22 cellular contexts compared by ENCODE assay signal in the genomic region with DNA sequence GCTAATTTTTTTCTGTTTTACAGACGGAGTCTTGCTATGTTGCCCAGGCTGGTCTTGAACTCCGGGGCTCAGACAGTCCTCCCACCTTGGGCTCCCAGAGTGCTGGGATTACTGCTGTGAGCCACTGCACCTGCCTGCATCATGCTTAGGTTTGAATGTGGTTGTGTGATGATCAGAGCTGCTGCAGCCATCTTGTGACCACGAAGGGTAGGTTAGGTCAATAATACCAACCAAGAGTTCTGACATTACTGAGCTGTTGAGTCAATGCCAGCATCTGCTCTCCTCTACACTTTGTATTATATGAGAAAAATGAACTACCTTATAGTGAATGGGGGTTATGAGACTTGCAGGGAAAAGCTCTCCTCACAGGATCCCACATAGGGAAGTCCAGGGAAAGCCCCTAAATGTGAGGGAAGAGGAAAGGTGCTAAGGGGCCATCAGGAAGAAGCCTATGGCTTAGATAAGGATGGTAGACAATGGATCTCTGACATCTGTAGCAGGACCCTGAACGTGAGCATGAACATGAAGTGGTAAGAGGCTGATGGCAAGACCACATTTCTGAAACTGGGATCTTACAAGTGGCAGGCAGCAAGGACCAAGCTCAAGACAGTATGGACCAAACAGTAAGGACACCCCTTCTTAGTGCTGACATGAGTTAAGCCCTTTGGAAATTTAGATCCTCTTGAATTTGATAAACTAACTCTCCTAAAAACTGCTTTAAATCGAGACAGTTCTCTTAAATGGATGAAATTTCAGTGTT.
DNase-seq lines count a peak whose midpoint lies in the region; ATAC-seq and TF ChIP-seq lines count a peak whose summit lies in the region.
"Had no signal": no experiment of that assay in that cellular context is flagged by ENCODE, and none has a peak within 500 bp of the region (broad histone marks: within the 10 kb centered on the region; RNA-seq: fewer than 3 reads in every experiment).

No MANE protein-coding gene starts in this region.

- POLR2A ChIA-PET in WTC11 (lab: Charles Lee) = interaction anchor here (1.0 kb wide), 1 partner anchor 34 kb away, joined by 3 read pairs; no protein-coding TSS in a partner anchor

- ATAC-seq in activated T-cell treated with anti-CD3 and anti-CD28 coated beads, Interleukin-2, amount 50 U/mL, for 72 hours (replicated peaks in 1 of 2) = peak; percentile 71 to 79
- no peak for ATAC-seq in WTC11
- ATAC-seq in left colon = peak; percentile 12
- ATAC-seq in GM21515 (IDR thresholded peaks at IDR 0.05; ENCODE audit: unreplicated experiment) = no peak
- ATAC-seq: effector memory CD8-positive, alpha-beta T cell had no signal

- peak; percentile 32 to 48 for DNase-seq in activated T-cell treated with anti-CD3 and anti-CD28 coated beads, Interleukin-2, amount 50 U/mL, for 72 hours
- no peak for DNase-seq in activated T-cell treated with anti-CD3 and anti-CD28 coated beads for 4 hours
- no peak for DNase-seq in WTC11 (ENCODE audit: low spot score)
- no peak for DNase-seq in left colon
- no peak for DNase-seq in SKM-1 (lab: John Stamatoyannopoulos, UW; ENCODE audit: unreplicated experiment)
- no peak for DNase-seq in CD1c-positive myeloid dendritic cell (ENCODE audit: extremely low spot score)
- DNase-seq: activated CD4-positive, alpha-beta T cell treated with anti-CD3 and anti-CD28 coated beads, Interleukin-2, amount 50 U/mL, for 4 hours; activated T-cell treated with anti-CD3 and anti-CD28 coated beads, Interleukin-2, amount 50 U/mL, for 1 hour; adrenal gland; colonic mucosa; effector memory CD8-positive, alpha-beta T cell; gastrocnemius medialis; hippocampal formation; NCI-H1105; NCI-H2107; NCI-H510A; Peyer's patch; stimulated activated CD4-positive, alpha-beta T cell treated with anti-CD3 and anti-CD28 coated beads, Interleukin-4, amount 100 ng/mL, for 1 hour; WERI-Rb-1 had no signal

- H3K27me3 Mint-ChIP-seq in activated T-cell treated with anti-CD3 and anti-CD28 coated beads, Interleukin-2, amount 50 U/mL, for 72 hours (ENCODE audit: low read depth) = no peaks in the 10 kb centered on the region
- H3K27me3 Mint-ChIP-seq in WTC11 (ENCODE audit: low read depth) = no peaks in the 10 kb centered on the region
- H3K27me3 Mint-ChIP-seq in stimulated activated naive CD8-positive, alpha-beta T cell treated with anti-CD3 and anti-CD28 coated beads, Interleukin-15, Interleukin-2, amounts not matched to agents 100 ng/mL and 50 ng/mL, for 24 hours = no peaks in the 10 kb centered on the region
- H3K27me3 Mint-ChIP-seq: effector memory CD8-positive, alpha-beta T cell; type B pancreatic cell had no signal

- H3K4me1 Mint-ChIP-seq in activated T-cell treated with anti-CD3 and anti-CD28 coated beads, Interleukin-2, amount 50 U/mL, for 72 hours (ENCODE audit: low read depth) = peaks cover 57% of the 10 kb centered on the region
- peaks cover 24% of the 10 kb centered on the region for H3K4me1 Mint-ChIP-seq in WTC11
- H3K4me1 Mint-ChIP-seq in stimulated activated naive CD8-positive, alpha-beta T cell treated with anti-CD3 and anti-CD28 coated beads, Interleukin-15, Interleukin-2, amounts not matched to agents 100 ng/mL and 50 ng/mL, for 24 hours (ENCODE audit: low read depth) = peaks cover 47% of the 10 kb centered on the region

- CTCF ChIA-PET in WTC11 (lab: Charles Lee) = interaction anchor here (0.9 to 1.7 kb wide), 2 partner anchors 29 to 170 kb away, joined by 3 to 4 read pairs; no protein-coding TSS in a partner anchor

- intact Hi-C loops in left colon (cut with DNase I, micrococcal nuclease) = no loop called here

- H3K9me3 Mint-ChIP-seq in activated T-cell treated with anti-CD3 and anti-CD28 coated beads, Interleukin-2, amount 50 U/mL, for 72 hours = peaks cover 1 to 5% of the 10 kb centered on the region in 2 donors
- H3K9me3 Mint-ChIP-seq in WTC11 = peaks cover 9% of the 10 kb centered on the region
- peaks cover 3% of the 10 kb centered on the region for H3K9me3 Mint-ChIP-seq in stimulated activated naive CD8-positive, alpha-beta T cell treated with anti-CD3 and anti-CD28 coated beads, Interleukin-15, Interleukin-2, amounts not matched to agents 100 ng/mL and 50 ng/mL, for 24 hours
- H3K9me3 Mint-ChIP-seq: effector memory CD8-positive, alpha-beta T cell had no signal

- peak overlapping the region in 1 of 2 donors; percentile 56 for H3K4me3 Mint-ChIP-seq in activated T-cell treated with anti-CD3 and anti-CD28 coated beads, Interleukin-2, amount 50 U/mL, for 72 hours
- H3K4me3 Mint-ChIP-seq in WTC11 = no peak overlapping the region
- H3K4me3 Mint-ChIP-seq in stimulated activated naive CD8-positive, alpha-beta T cell treated with anti-CD3 and anti-CD28 coated beads, Interleukin-15, Interleukin-2, amounts not matched to agents 100 ng/mL and 50 ng/mL, for 24 hours = no peak overlapping the region
- H3K4me3 Mint-ChIP-seq: effector memory CD8-positive, alpha-beta T cell; type B pancreatic cell had no signal

- peak overlapping the region; percentile 84 for H3K27ac Mint-ChIP-seq in activated T-cell treated with anti-CD3 and anti-CD28 coated beads, Interleukin-2, amount 50 U/mL, for 72 hours
- H3K27ac Mint-ChIP-seq in WTC11 = peak overlapping the region; percentile 54
- H3K27ac Mint-ChIP-seq in stimulated activated naive CD8-positive, alpha-beta T cell treated with anti-CD3 and anti-CD28 coated beads, Interleukin-15, Interleukin-2, amounts not matched to agents 100 ng/mL and 50 ng/mL, for 24 hours = peak overlapping the region; percentile 29

- peaks cover 15% of the 10 kb centered on the region in 2 donors for H3K36me3 Mint-ChIP-seq in activated T-cell treated with anti-CD3 and anti-CD28 coated beads, Interleukin-2, amount 50 U/mL, for 72 hours (ENCODE audit: insufficient read depth in 2 of 2)
- H3K36me3 Mint-ChIP-seq in WTC11 = peaks cover 27% of the 10 kb centered on the region
- peaks cover 70% of the 10 kb centered on the region for H3K36me3 Mint-ChIP-seq in stimulated activated naive CD8-positive, alpha-beta T cell treated with anti-CD3 and anti-CD28 coated beads, Interleukin-15, Interleukin-2, amounts not matched to agents 100 ng/mL and 50 ng/mL, for 24 hours (ENCODE audit: low read depth)

- no peak for TF ChIP-seq CTCF in WTC11 (IDR thresholded peaks at IDR 0.05)

TF ChIP-seq in WTC11, 78 proteins besides CTCF, POLR2A, EP300 and RAD21:
- TF ChIP-seq, protein P1, sequence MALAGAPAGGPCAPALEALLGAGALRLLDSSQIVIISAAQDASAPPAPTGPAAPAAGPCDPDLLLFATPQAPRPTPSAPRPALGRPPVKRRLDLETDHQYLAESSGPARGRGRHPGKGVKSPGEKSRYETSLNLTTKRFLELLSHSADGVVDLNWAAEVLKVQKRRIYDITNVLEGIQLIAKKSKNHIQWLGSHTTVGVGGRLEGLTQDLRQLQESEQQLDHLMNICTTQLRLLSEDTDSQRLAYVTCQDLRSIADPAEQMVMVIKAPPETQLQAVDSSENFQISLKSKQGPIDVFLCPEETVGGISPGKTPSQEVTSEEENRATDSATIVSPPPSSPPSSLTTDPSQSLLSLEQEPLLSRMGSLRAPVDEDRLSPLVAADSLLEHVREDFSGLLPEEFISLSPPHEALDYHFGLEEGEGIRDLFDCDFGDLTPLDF (CRISPR knock-in tag; IDR thresholded peaks at IDR 0.05) = no peak
- TF ChIP-seq, protein P2, sequence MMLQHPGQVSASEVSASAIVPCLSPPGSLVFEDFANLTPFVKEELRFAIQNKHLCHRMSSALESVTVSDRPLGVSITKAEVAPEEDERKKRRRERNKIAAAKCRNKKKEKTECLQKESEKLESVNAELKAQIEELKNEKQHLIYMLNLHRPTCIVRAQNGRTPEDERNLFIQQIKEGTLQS (CRISPR knock-in tag; conservative IDR thresholded peaks at IDR 0.05) = no peak
- TF ChIP-seq ZNF121 (CRISPR knock-in tag; IDR thresholded peaks at IDR 0.05) (peak; percentile 79), ETV6 (CRISPR knock-in tag; IDR thresholded peaks at IDR 0.05) (no peak)
TF ChIP-seq in WTC11: peak in this region for 1.

Comparison
In these comparisons a context has a peak if more than half of its experiments do, and no peak if none do; other contexts are left out.
1. DNase-seq: peak in activated T-cell treated with anti-CD3 and anti-CD28 coated beads, Interleukin-2, amount 50 U/mL, for 72 hours (2 of 2); none in activated T-cell treated with anti-CD3 and anti-CD28 coated beads for 4 hours (single experiment), WTC11 (single experiment), left colon (0 of 2), SKM-1 (single experiment) and CD1c-positive myeloid dendritic cell (single experiment).
2. ATAC-seq: peak in activated T-cell treated with anti-CD3 and anti-CD28 coated beads, Interleukin-2, amount 50 U/mL, for 72 hours (2 of 2) and left colon (single experiment); none in WTC11 (single experiment) and GM21515 (single experiment).
3. H3K27ac Mint-ChIP-seq: peak in every context shown above with its lines; median percentile 84 in activated T-cell treated with anti-CD3 and anti-CD28 coated beads, Interleukin-2, amount 50 U/mL, for 72 hours; 54 in WTC11; 29 in stimulated activated naive CD8-positive, alpha-beta T cell treated with anti-CD3 and anti-CD28 coated beads, Interleukin-15, Interleukin-2, amounts not matched to agents 100 ng/mL and 50 ng/mL, for 24 hours.